ENCODE assay signal across 8 cellular contexts in the genomic region with DNA sequence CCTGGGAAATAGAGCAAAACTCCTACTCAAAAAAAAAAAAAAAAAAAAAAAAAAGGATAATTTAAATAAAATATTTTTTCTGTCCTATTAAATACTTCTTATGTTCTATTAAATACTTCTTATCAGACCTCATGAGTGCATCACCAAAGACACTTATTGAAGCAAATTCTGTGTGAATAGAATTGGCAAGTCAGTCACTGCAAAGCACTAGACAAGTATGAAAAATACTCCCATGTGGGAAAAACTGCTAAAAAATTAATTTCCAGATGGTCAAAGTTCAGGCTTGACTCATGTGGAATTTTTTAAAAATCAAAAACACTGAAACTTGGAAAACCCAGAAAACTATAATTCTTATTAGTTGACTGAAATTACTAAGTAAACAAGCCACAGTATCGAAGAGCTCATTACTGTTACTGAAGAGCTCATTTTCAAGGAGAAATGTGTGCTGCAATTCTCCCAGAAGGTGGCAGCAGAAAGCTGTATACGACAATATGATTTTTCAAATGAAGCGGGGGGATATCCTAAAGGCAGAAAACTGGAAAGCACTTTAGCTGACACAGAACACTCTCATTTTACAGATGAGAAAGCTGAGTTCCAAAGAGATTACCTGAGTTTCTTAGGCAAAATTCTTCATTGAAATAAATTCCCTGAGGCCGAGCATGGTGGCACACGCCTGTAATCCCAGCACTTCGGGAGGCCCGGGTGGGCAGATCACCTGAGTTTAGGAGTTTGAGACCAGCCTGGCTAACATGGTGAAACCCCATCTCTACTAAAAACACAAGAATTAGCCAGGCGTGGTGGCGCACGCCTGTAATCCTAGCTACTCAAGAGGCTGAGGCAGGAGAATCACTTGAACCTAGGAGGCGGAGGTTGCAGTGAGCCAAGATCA. TPM values are rescaled to one million over a fixed set of nuclear protein-coding genes. Genes with fewer than 3 reads are reported as not detected.
DNase-seq lines count a peak whose midpoint lies in the region; ATAC-seq and TF ChIP-seq lines count a peak whose summit lies in the region.

No MANE protein-coding gene starts in this region.

- 53 to 64% methylated on average over 11 of the region's 11 CpGs for WGBS in sigmoid colon, 2 donors

- DNase-seq in NCI-H187 treated with DMSO at 0.1 percent for 48 hours (lab: John Stamatoyannopoulos, UW) (peak; percentile 16), NCI-H187 (lab: John Stamatoyannopoulos, UW) (no peak), LoVo (ENCODE audit: low spot score) (peak; percentile 67), PC-3 (peak; percentile 68), amniotic stem cell (lab: John Stamatoyannopoulos, UW) (peak; percentile 50), left ventricle myocardium superior (no peak), sigmoid colon (peak; percentile 75)

- no peak overlapping the region for H3K9ac ChIP-seq in PC-3 (ENCODE audit: low read length)

- no peak for TF ChIP-seq POLR2A in sigmoid colon (IDR thresholded peaks at IDR 0.05)

- no peaks in the 10 kb centered on the region for H4K20me1 ChIP-seq in PC-3 (ENCODE audit: low read length)

- peak; percentile 77 for TF ChIP-seq CTCF in PC-3 (conservative IDR thresholded peaks at IDR 0.05; ENCODE audit: low read depth, low read length)
- TF ChIP-seq CTCF in sigmoid colon (IDR thresholded peaks at IDR 0.05), result peak; percentile 45 to 73 (median 70)

- intact Hi-C loops in PC-3 (cut with micrococcal nuclease), result loop anchor here (1.0 kb wide), 1 partner anchor 170 kb away; no protein-coding TSS in a partner anchor
- intact Hi-C loops in left ventricle myocardium superior (cut with micrococcal nuclease), result loop anchor here (5.0 kb wide), 1 partner anchor 169 kb away; a partner anchor contains a TSS
- intact Hi-C loops in sigmoid colon (cut with DNase I), result loop anchor here (1.0 to 5.0 kb wide), 2 partner anchors 169 to 259 kb away; no protein-coding TSS in a partner anchor

- H3K36me3 ChIP-seq in PC-3 (ENCODE audit: low read depth, low read length), result no peaks in the 10 kb centered on the region
- no peaks in the 10 kb centered on the region for H3K36me3 ChIP-seq in sigmoid colon

- H3K27ac ChIP-seq in PC-3 (ENCODE audit: low read length) (no peak overlapping the region), sigmoid colon (no peak overlapping the region)

- no peak overlapping the region for H2AFZ ChIP-seq in PC-3 (ENCODE audit: low read length)

- TF ChIP-seq EP300 in sigmoid colon (IDR thresholded peaks at IDR 0.05), result no peak

- CTCF ChIA-PET in PC-3 (lab: Charles Lee), result interaction anchor here (0.6 to 1.1 kb wide), 9 partner anchors 20 to 730 kb away, joined by 3 to 56 read pairs (median 5); a partner anchor contains a TSS

- H3K27me3 ChIP-seq in PC-3 (ENCODE audit: low read length) (no peaks in the 10 kb centered on the region), sigmoid colon (no peaks in the 10 kb centered on the region)

- POLR2A ChIA-PET in PC-3 (lab: Charles Lee; ENCODE audit: unreplicated experiment), result interaction anchor here (0.6 to 1.1 kb wide), 5 partner anchors 170 to 765 kb away, joined by 3 to 8 read pairs (median 3); a partner anchor contains a TSS

- ATAC-seq in PC-3 (peak; percentile 55; the same call in 1 of the 2 replicates), left ventricle myocardium superior (peak; percentile 81), HG02610 (IDR thresholded peaks at IDR 0.05; ENCODE audit: unreplicated experiment) (no peak)

- H3K9me2 ChIP-seq in PC-3 (replicated peaks; ENCODE audit: low read length), result no peaks in the 10 kb centered on the region

- H3K9me3 ChIP-seq in PC-3 (ENCODE audit: low read length), result no peaks in the 10 kb centered on the region
- H3K9me3 ChIP-seq in sigmoid colon, result no peaks in the 10 kb centered on the region

- H3K79me2 ChIP-seq in PC-3 (ENCODE audit: low read length), result no peaks in the 10 kb centered on the region

- no peaks in the 10 kb centered on the region for H3F3A ChIP-seq in PC-3 (ENCODE audit: low read length, unreplicated experiment)

- no TSS peak for BruUV-seq in PC-3 (replicated peaks; lab: Mats Ljungman, UMichigan)

- H3K4me3 ChIP-seq in PC-3 (ENCODE audit: low read length) (no peak overlapping the region), sigmoid colon (no peak overlapping the region)

- H3K4me2 ChIP-seq in PC-3 (ENCODE audit: low read length), result no peak overlapping the region

- H3K4me1 ChIP-seq in PC-3 (ENCODE audit: insufficient read depth, low read length), result peaks cover 4% of the 10 kb centered on the region; the same call in 1 of the 2 replicates
- H3K4me1 ChIP-seq in sigmoid colon, result peaks cover 0 to 13% (median 3%) of the 10 kb centered on the region in 4 donors

RNA-seq across cellular contexts. Expression of a gene that starts 15.9 kb away (rescaled TPM):
- total RNA-seq in PC-3 (2014; rRNA removed) (not detected in 2 replicates), left ventricle myocardium superior (not detected), sigmoid colon (not detected)
- polyA plus RNA-seq in sigmoid colon, result not detected

Comparison
In these comparisons a context has a peak if more than half of its experiments do, and no peak if none do; other contexts are left out.
1. DNase-seq: peak in NCI-H187 treated with DMSO at 0.1 percent for 48 hours (single experiment), LoVo (single experiment), PC-3 (single experiment), amniotic stem cell (single experiment) and sigmoid colon (single experiment); none in NCI-H187 (0 of 2) and left ventricle myocardium superior (single experiment).